27 cellular contexts compared by ENCODE assay signal in genomic region chr10:124256151-124256550, GRCh38.
"Had no signal": no experiment of that assay in that cellular context is flagged by ENCODE, and none has a peak within 500 bp of the region (broad histone marks: within the 10 kb centered on the region; RNA-seq: fewer than 3 reads in every experiment).

No MANE protein-coding gene starts in this region.

- H3K27ac ChIP-seq: dorsolateral prefrontal cortex, esophagus muscularis mucosa, lower lobe of right lung, prostate gland, testis, tibial artery, upper lobe of left lung had no signal

- DNase-seq: central memory CD4-positive, alpha-beta T cell; effector CD4-positive, alpha-beta T cell; foreskin melanocyte; hypothalamus; immature natural killer cell; islet precursor cell; kidney glomerular epithelial cell; left ventricle myocardium superior; lower lobe of right lung; nephron progenitor cell; nucleus accumbens; small intestine; stimulated activated CD4-positive, alpha-beta T cell treated with anti-CD3 and anti-CD28 coated beads, Interleukin-12 subunit alpha, Interleukin-12 subunit beta, amount 100 ng/mL, for 4 hours; stimulated activated CD4-positive, alpha-beta T cell treated with anti-CD3 and anti-CD28 coated beads, Interleukin-1b, Interleukin-23, amount 100 ng/mL, for 48 hours; stimulated activated CD4-positive, alpha-beta T cell treated with anti-CD3 and anti-CD28 coated beads, Interleukin-4, amount 100 ng/mL, for 1 hour; stimulated activated CD8-positive, alpha-beta memory T cell treated with anti-CD3 and anti-CD28 coated beads, Interleukin-4, amount 100 ng/mL, for 48 hours; stimulated activated naive CD4-positive, alpha-beta T cell; stimulated activated naive CD8-positive, alpha-beta T cell treated with anti-CD3 and anti-CD28 coated beads, Interleukin-15, amount 100 ng/mL, for 72 hours; substantia nigra; testis; upper lobe of left lung had no signal

- H3K4me1 ChIP-seq: lower lobe of right lung, prostate gland, testis, tibial artery had no signal

- H3K4me3 ChIP-seq: dorsolateral prefrontal cortex, esophagus muscularis mucosa, lower lobe of right lung, prostate gland, testis, tibial artery, upper lobe of left lung had no signal

- H3K27me3 ChIP-seq: dorsolateral prefrontal cortex, esophagus muscularis mucosa, testis, tibial artery, upper lobe of left lung had no signal

- H3K9me3 ChIP-seq: lower lobe of right lung, prostate gland, testis had no signal

- ATAC-seq: left ventricle myocardium superior; lower lobe of right lung; naive thymus-derived CD8-positive, alpha-beta T cell; right cardiac atrium; stimulated activated naive CD8-positive, alpha-beta T cell treated with anti-CD3 and anti-CD28 coated beads, Interleukin-15, amount 100 ng/mL, for 72 hours had no signal

- H3K36me3 ChIP-seq: esophagus muscularis mucosa, lower lobe of right lung, prostate gland, tibial artery, upper lobe of left lung had no signal
